ENCODE assay signal across 30 cellular contexts in the genomic region with DNA sequence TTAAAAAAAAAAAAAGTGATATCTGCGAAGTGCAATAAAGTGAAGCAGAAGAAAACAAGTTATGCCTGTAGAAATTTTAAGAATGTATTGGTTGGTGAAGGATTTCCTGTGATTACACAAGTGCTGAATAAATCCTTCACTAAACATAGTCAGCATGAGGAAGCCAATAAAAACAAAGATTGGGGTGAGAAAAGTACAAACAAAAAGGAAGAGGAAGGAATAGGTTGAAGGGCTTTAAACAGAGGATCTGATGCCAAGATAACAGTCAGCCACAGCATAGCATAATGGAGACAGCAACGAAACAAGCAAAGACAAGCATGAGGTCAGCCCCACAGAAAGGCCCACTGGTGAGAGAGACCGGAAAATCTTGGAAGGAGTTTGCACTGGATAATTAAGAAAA.
DNase-seq lines count a peak whose midpoint lies in the region; ATAC-seq, FAIRE-seq and TF ChIP-seq lines count a peak whose summit lies in the region.
"Had no signal": no experiment of that assay in that cellular context is flagged by ENCODE, and none has a peak within 500 bp of the region (broad histone marks: within the 10 kb centered on the region; RNA-seq: fewer than 3 reads in every experiment).

No MANE protein-coding gene starts in this region.

- no peaks in the 10 kb centered on the region for H3K36me3 ChIP-seq in A673 (ENCODE audit: insufficient read depth, low read length, poor library complexity, severe bottlenecking)
- H3K36me3 ChIP-seq: ascending aorta, esophagus squamous epithelium, Peyer's patch, SJCRH30, transverse colon had no signal

- no peaks in the 10 kb centered on the region for H3K9me3 ChIP-seq in A673 (ENCODE audit: low read depth, low read length, poor library complexity, severe bottlenecking)
- H3K9me3 ChIP-seq: Peyer's patch, SJCRH30, transverse colon had no signal

- H3K36me3 Mint-ChIP-seq in natural killer cell: peaks cover 13% of the 10 kb centered on the region
- H3K36me3 Mint-ChIP-seq: CD4-positive, alpha-beta memory T cell; memory B cell; naive B cell; T-cell had no signal

- peaks cover 22 to 32% of the 10 kb centered on the region in 2 donors for H3K9me3 Mint-ChIP-seq in natural killer cell

- no peaks in the 10 kb centered on the region for H3K4me1 ChIP-seq in A673 (ENCODE audit: insufficient read depth, low read length, poor library complexity, severe bottlenecking)
- H3K4me1 ChIP-seq: ascending aorta, esophagus squamous epithelium, Peyer's patch, SJCRH30, transverse colon had no signal

- no peaks in the 10 kb centered on the region for H3K27me3 ChIP-seq in A673 (replicated peaks; ENCODE audit: insufficient read depth, low read depth, low read length, poor library complexity)
- H3K27me3 ChIP-seq: ascending aorta, esophagus squamous epithelium, Peyer's patch, SJCRH30, transverse colon had no signal

- no peaks in the 10 kb centered on the region for H3K27me3 Mint-ChIP-seq in natural killer cell (ENCODE audit: low read depth in 2 of 2)
- H3K27me3 Mint-ChIP-seq: CD4-positive, alpha-beta memory T cell; memory B cell; naive B cell; stimulated activated naive CD8-positive, alpha-beta T cell treated with anti-CD3 and anti-CD28 coated beads, Interleukin-15, Interleukin-2, amounts not matched to agents 100 ng/mL and 50 ng/mL, for 24 hours; T-cell had no signal

- no TSS peak for BruUV-seq in A673 (replicated peaks; lab: Mats Ljungman, UMichigan)

- H3K4me3 ChIP-seq in A673 (ENCODE audit: low read depth, low read length, poor library complexity, severe bottlenecking) (no peak overlapping the region), astrocyte of the cerebellum (ENCODE audit: low read depth, low read length) (no peak overlapping the region)
- H3K4me3 ChIP-seq: ascending aorta, esophagus squamous epithelium, Peyer's patch, SJCRH30, transverse colon had no signal

- no peaks in the 10 kb centered on the region for H3K4me1 Mint-ChIP-seq in natural killer cell
- H3K4me1 Mint-ChIP-seq: CD4-positive, alpha-beta memory T cell; memory B cell; naive B cell; T-cell had no signal

- CTCF ChIA-PET in A673 (lab: Charles Lee): no interaction called here

- in situ Hi-C loops in astrocyte of the cerebellum (cut with HindIII; ENCODE audit: low sequenced_read_pairs): no loop called here

- no peak for TF ChIP-seq CTCF in A673 (conservative IDR thresholded peaks at IDR 0.05; ENCODE audit: low read depth, low read length)
- no peak for TF ChIP-seq CTCF in astrocyte of the cerebellum (IDR thresholded peaks at IDR 0.05; ENCODE audit: low read depth, low read length, missing control alignments)
- TF ChIP-seq CTCF in D721Med (IDR thresholded peaks at IDR 0.05; ENCODE audit: insufficient read depth, missing control alignments): no peak
- TF ChIP-seq CTCF in natural killer cell (IDR thresholded peaks at IDR 0.05): no peak

- FAIRE-seq in D721Med (lab: Jason Lieb, UNC): no peak
- FAIRE-seq: colon, GM12892, GM19239, TTC549 had no signal

- H3K27ac ChIP-seq in A673 (ENCODE audit: low read depth, low read length, poor library complexity, severe bottlenecking): no peak overlapping the region
- H3K27ac ChIP-seq: ascending aorta, esophagus squamous epithelium, Peyer's patch, SJCRH30, transverse colon had no signal

- peak; percentile 51 for DNase-seq in A673 (ENCODE audit: low spot score)
- DNase-seq in GM04504 (ENCODE audit: low read depth): peak; percentile 8
- peak; percentile 18 for DNase-seq in astrocyte of the cerebellum (ENCODE audit: low read depth)
- DNase-seq in iris pigment epithelial cell (ENCODE audit: low read depth): peak; percentile 99
- DNase-seq in Ammon's horn (ENCODE audit: low spot score): no peak
- DNase-seq in D721Med (ENCODE audit: insufficient read length, low spot score): no peak
- no peak for DNase-seq in natural killer cell
- DNase-seq: activated naive CD4-positive, alpha-beta T cell treated with anti-CD3 and anti-CD28 coated beads for 36 hours; activated T-cell treated with anti-CD3 and anti-CD28 coated beads, Interleukin-2, amount 50 U/mL, for 4 hours; CD4-positive, alpha-beta memory T cell; esophagus squamous epithelium; head of caudate nucleus; left cardiac atrium; MM.1S; naive B cell; NCI-H524; Peyer's patch; retina; SJCRH30; stimulated activated CD4-positive, alpha-beta T cell treated with anti-CD3 and anti-CD28 coated beads, Interleukin-12 subunit alpha, Interleukin-12 subunit beta, amount 100 ng/mL, for 4 hours; T-cell; transverse colon had no signal

- H3K27ac Mint-ChIP-seq in natural killer cell: no peak overlapping the region
- H3K27ac Mint-ChIP-seq: activated naive CD4-positive, alpha-beta T cell treated with anti-CD3 and anti-CD28 coated beads for 36 hours; CD4-positive, alpha-beta memory T cell; memory B cell; naive B cell; stimulated activated naive CD8-positive, alpha-beta T cell treated with anti-CD3 and anti-CD28 coated beads, Interleukin-15, Interleukin-2, amounts not matched to agents 100 ng/mL and 50 ng/mL, for 24 hours; T-cell had no signal

- ATAC-seq in GM21447 (IDR thresholded peaks at IDR 0.05; ENCODE audit: unreplicated experiment) (no peak), natural killer cell (no peak)
- ATAC-seq: activated T-cell treated with anti-CD3 and anti-CD28 coated beads, Interleukin-2, amount 50 U/mL, for 4 hours; left cardiac atrium; T-cell had no signal

- intact Hi-C loops in A673 (cut with micrococcal nuclease; ENCODE audit: unreplicated experiment): no loop called here
- intact Hi-C loops in natural killer cell (cut with micrococcal nuclease): no loop called here

- no peak overlapping the region for H3K4me3 Mint-ChIP-seq in natural killer cell
- H3K4me3 Mint-ChIP-seq: activated naive CD4-positive, alpha-beta T cell treated with anti-CD3 and anti-CD28 coated beads for 36 hours; activated T-cell treated with anti-CD3 and anti-CD28 coated beads, Interleukin-2, amount 50 U/mL, for 4 hours; CD4-positive, alpha-beta memory T cell; memory B cell; naive B cell; stimulated activated naive CD8-positive, alpha-beta T cell treated with anti-CD3 and anti-CD28 coated beads, Interleukin-15, Interleukin-2, amounts not matched to agents 100 ng/mL and 50 ng/mL, for 24 hours; T-cell had no signal

- POLR2A ChIA-PET in A673 (lab: Charles Lee; ENCODE audit: low non-redundant PET): no interaction called here

Comparison
In these comparisons a context has a peak if more than half of its experiments do, and no peak if none do; other contexts are left out.
1. DNase-seq: peak in A673 (single experiment), GM04504 (single experiment), astrocyte of the cerebellum (single experiment) and iris pigment epithelial cell (single experiment); none in Ammon's horn (single experiment), D721Med (single experiment) and natural killer cell (single experiment).